8 cellular contexts compared by ENCODE assay signal in genomic region chr19:18340237-18340989, GRCh38. TPM values are rescaled to one million over a fixed set of nuclear protein-coding genes. Genes with fewer than 3 reads are reported as not detected.
DNase-seq lines count a peak whose midpoint lies in the region; ATAC-seq, FAIRE-seq and TF ChIP-seq lines count a peak whose summit lies in the region.

PGPEP1 (plus strand) TSS chr19:18340598; CDS start chr19:18340682, 84 bp downstream.

- peaks cover 12% of the 10 kb centered on the region for H3K4me1 Mint-ChIP-seq in progenitor cell of endocrine pancreas (ENCODE audit: low read depth)

- peak within 1 kb of the TSS; percentile 84 for H3K4me3 Mint-ChIP-seq in progenitor cell of endocrine pancreas (ENCODE audit: low read depth)

- H3K27me3 Mint-ChIP-seq in progenitor cell of endocrine pancreas, result no peaks in the 10 kb centered on the region

- H3K9me3 Mint-ChIP-seq in progenitor cell of endocrine pancreas (ENCODE audit: low read depth), result no peaks in the 10 kb centered on the region

- peak; percentile 86 for ATAC-seq in left ventricle myocardium superior

- FAIRE-seq in urothelium cell line (lab: Jason Lieb, UNC), result no peak

- DNase-seq in NCI-H82 (lab: John Stamatoyannopoulos, UW) (peak; percentile 81), NCI-H82 treated with DMSO at 0.1 percent for 48 hours (lab: John Stamatoyannopoulos, UW; ENCODE audit: unreplicated experiment) (no peak), HuH-7 (ENCODE audit: low spot score) (peak; percentile 82), amniotic epithelial cell (ENCODE audit: low read depth) (peak; percentile 41), left ventricle myocardium superior (peak; percentile 92), progenitor cell of endocrine pancreas (ENCODE audit: low spot score, unreplicated experiment) (peak; percentile 56), urothelium cell line (ENCODE audit: low spot score) (peak; percentile 87)

- peak within 1 kb of the TSS; percentile 56 for H3K27ac Mint-ChIP-seq in progenitor cell of endocrine pancreas

- intact Hi-C loops in T-helper 1 cell treated with Interleukin-12 subunit alpha and Interleukin-12 subunit beta and Interleukin-4 antibody, amounts not matched to agents 30 ng/mL and 1 ng/mL, for 36 hours (cut with micrococcal nuclease), result loop anchor here (2.0 kb wide), 1 partner anchor 18 kb away; the partner anchor contains the start of gene LSM4
- intact Hi-C loops in left ventricle myocardium superior (cut with micrococcal nuclease), result no loop called here

- H3K36me3 Mint-ChIP-seq in progenitor cell of endocrine pancreas (ENCODE audit: insufficient read depth), result peaks cover 4% of the 10 kb centered on the region

- no peak for TF ChIP-seq CTCF in progenitor cell of endocrine pancreas (IDR thresholded peaks at IDR 0.05; ENCODE audit: unreplicated experiment)

RNA-seq across cellular contexts. Expression of gene PGPEP1, which starts in this region (rescaled TPM):
- total RNA-seq in T-helper 1 cell treated with Interleukin-12 subunit alpha and Interleukin-12 subunit beta and Interleukin-4 antibody, amounts not matched to agents 30 ng/mL and 1 ng/mL, for 36 hours, result 27.6 and 29.2 TPM in 2 replicates
- 41.2 TPM for total RNA-seq in left ventricle myocardium superior
- total RNA-seq in progenitor cell of endocrine pancreas, result 43.5 and 51.3 TPM in 2 replicates
